In genomic region chr4:46442963-46443362, GRCh38 we compare ENCODE assay signal across 17 cellular contexts. TPM values are rescaled to one million over a fixed set of nuclear protein-coding genes. Genes with fewer than 3 reads are reported as not detected.
"Had no signal": no experiment of that assay in that cellular context is flagged by ENCODE, and none has a peak within 500 bp of the region (broad histone marks: within the 10 kb centered on the region; RNA-seq: fewer than 3 reads in every experiment).

No MANE protein-coding gene starts in this region.

- DNase-seq: activated CD4-positive, alpha-beta T cell treated with anti-CD3 and anti-CD28 coated beads, Interleukin-2, amount 50 U/mL, for 1 hour; activated naive CD4-positive, alpha-beta T cell treated with anti-CD3 and anti-CD28 coated beads, Interleukin-2, amount 10 ng/mL, durations not matched to agents 7 days and 5 days; effector CD8-positive, alpha-beta T cell; hypothalamus; nucleus accumbens; stimulated activated CD4-positive, alpha-beta T cell treated with anti-CD3 and anti-CD28 coated beads, Interleukin-4, amount 100 ng/mL, for 1 hour; stimulated activated naive B cell treated with anti-CD40 and anti-IgM and Interleukin-4, amounts not matched to agents 10 μg/mL and 1 μg/mL and 100 μg/mL, for 72 hours; SW 1271 had no signal

- H3K36me3 Mint-ChIP-seq: activated naive CD4-positive, alpha-beta T cell treated with anti-CD3 and anti-CD28 coated beads, Interleukin-2, amount 10 ng/mL, durations not matched to agents 7 days and 5 days; stimulated activated naive B cell treated with anti-CD40 and anti-IgM and Interleukin-4, amounts not matched to agents 10 μg/mL and 1 μg/mL and 100 μg/mL, for 72 hours had no signal

- H3K27me3 Mint-ChIP-seq: activated naive CD4-positive, alpha-beta T cell treated with anti-CD3 and anti-CD28 coated beads, Interleukin-2, amount 10 ng/mL, durations not matched to agents 7 days and 5 days; central memory CD8-positive, alpha-beta T cell; stimulated activated naive B cell treated with anti-CD40 and anti-IgM and Interleukin-4, amounts not matched to agents 10 μg/mL and 1 μg/mL and 100 μg/mL, for 72 hours had no signal

- H3K27me3 ChIP-seq: tibial nerve, vagina had no signal

- H3K27ac ChIP-seq: tibial nerve, vagina had no signal

- H3K27ac Mint-ChIP-seq: activated naive CD4-positive, alpha-beta T cell treated with anti-CD3 and anti-CD28 coated beads, Interleukin-2, amount 10 ng/mL, durations not matched to agents 7 days and 5 days; activated T-helper 1 cell treated with anti-CD3 and anti-CD28 coated beads, Interleukin-12 subunit alpha, Interleukin-12 subunit beta, Interleukin-2, Interleukin-4 antibody, amounts not matched to agents 30 ng/mL and 10 ng/mL and 1 ng/mL, durations not matched to agents 14 hours and 24 hours and 36 hours; nephron; stimulated activated naive B cell treated with anti-CD40 and anti-IgM and Interleukin-4, amounts not matched to agents 10 μg/mL and 1 μg/mL and 100 μg/mL, for 72 hours had no signal

- H3K36me3 ChIP-seq: tibial nerve, vagina had no signal

- H3K4me3 Mint-ChIP-seq: activated naive CD4-positive, alpha-beta T cell treated with anti-CD3 and anti-CD28 coated beads, Interleukin-2, amount 10 ng/mL, durations not matched to agents 7 days and 5 days; activated T-helper 1 cell treated with anti-CD3 and anti-CD28 coated beads, Interleukin-12 subunit alpha, Interleukin-12 subunit beta, Interleukin-2, Interleukin-4 antibody, amounts not matched to agents 30 ng/mL and 10 ng/mL and 1 ng/mL, durations not matched to agents 14 hours and 24 hours and 36 hours; central memory CD8-positive, alpha-beta T cell; nephron; stimulated activated naive B cell treated with anti-CD40 and anti-IgM and Interleukin-4, amounts not matched to agents 10 μg/mL and 1 μg/mL and 100 μg/mL, for 72 hours had no signal

- H3K4me3 ChIP-seq: tibial nerve, vagina had no signal

- H3K4me1 Mint-ChIP-seq: activated naive CD4-positive, alpha-beta T cell treated with anti-CD3 and anti-CD28 coated beads, Interleukin-2, amount 10 ng/mL, durations not matched to agents 7 days and 5 days; central memory CD8-positive, alpha-beta T cell; nephron; stimulated activated naive B cell treated with anti-CD40 and anti-IgM and Interleukin-4, amounts not matched to agents 10 μg/mL and 1 μg/mL and 100 μg/mL, for 72 hours had no signal

- H3K9me3 ChIP-seq: vagina had no signal

- H3K4me1 ChIP-seq: tibial nerve, vagina had no signal

RNA-seq across cellular contexts. Expression of gene GABRA2, which starts 53.0 kb away (rescaled TPM):
- total RNA-seq: activated CD8-positive, alpha-beta memory T cell treated with anti-CD3 and anti-CD28 coated beads for 36 hours; activated T-helper 1 cell treated with anti-CD3 and anti-CD28 coated beads, Interleukin-12 subunit alpha, Interleukin-12 subunit beta, Interleukin-2, Interleukin-4 antibody, amounts not matched to agents 30 ng/mL and 10 ng/mL and 1 ng/mL, durations not matched to agents 14 hours and 24 hours and 36 hours; astrocyte; T-helper 2 cell treated with Interferon-gamma antibody and Interleukin-4, amounts not matched to agents 100 ng/mL and 5 ng/mL, for 36 hours had no signal
- polyA plus RNA-seq: liver had no signal
